Comparison of ENCODE assay signal across 10 cellular contexts in the genomic region with DNA sequence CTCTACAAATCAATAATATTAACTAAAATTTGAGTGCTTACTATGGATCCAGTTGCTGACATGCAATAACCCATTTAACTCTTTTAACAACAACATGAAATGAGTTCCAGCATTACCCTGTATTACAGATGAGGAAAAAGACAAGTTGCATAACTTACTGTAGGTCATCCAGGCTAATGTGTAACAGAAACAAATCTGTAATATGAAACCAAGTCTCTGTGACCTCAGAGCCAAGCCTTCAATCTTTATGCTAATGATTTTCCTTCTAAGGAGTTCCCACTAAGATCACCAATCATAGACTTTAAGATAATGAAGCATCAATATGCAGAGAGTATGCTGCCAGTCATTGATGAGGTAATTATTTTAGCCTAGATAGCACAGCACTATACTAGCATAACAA. TPM values are rescaled to one million over a fixed set of nuclear protein-coding genes. Genes with fewer than 3 reads are reported as not detected.
DNase-seq lines count a peak whose midpoint lies in the region; ATAC-seq and FAIRE-seq lines count a peak whose summit lies in the region.
"Had no signal": no experiment of that assay in that cellular context is flagged by ENCODE, and none has a peak within 500 bp of the region (broad histone marks: within the 10 kb centered on the region; RNA-seq: fewer than 3 reads in every experiment).

No MANE protein-coding gene starts in this region.

- FAIRE-seq in small intestine (lab: Jason Lieb, UNC), result no peak
- FAIRE-seq: GM19239 had no signal

- no peaks in the 10 kb centered on the region for H3K9me3 ChIP-seq in small intestine (ENCODE audit: control insufficient read depth, low read depth)

- no peak overlapping the region for H3K4me3 ChIP-seq in small intestine (ENCODE audit: low read depth in 1 of 2, low read length in 2 of 2)

- no peaks in the 10 kb centered on the region for H3K4me1 ChIP-seq in small intestine (ENCODE audit: control insufficient read depth in 2 of 2, insufficient read depth in 1 of 2, low read depth in 1 of 2, low read length in 1 of 2)

- H3K27ac ChIP-seq in small intestine (ENCODE audit: low read depth in 1 of 2, low read length in 1 of 2), result no peak overlapping the region

- peak; percentile 76 for ATAC-seq in GM19467 (IDR thresholded peaks at IDR 0.05; ENCODE audit: unreplicated experiment)
- peak; percentile 84 for ATAC-seq in HG03175 (IDR thresholded peaks at IDR 0.05; ENCODE audit: unreplicated experiment)
- ATAC-seq in stimulated activated naive CD8-positive, alpha-beta T cell treated with anti-CD3 and anti-CD28 coated beads, Interleukin-15, Interleukin-2, amounts not matched to agents 100 U/mL and 50 U/mL, for 24 hours, result no peak
- ATAC-seq: activated T-cell treated with anti-CD3 and anti-CD28 coated beads, Interleukin-2, amount 50 U/mL, for 4 hours had no signal

- DNase-seq in brain pericyte (ENCODE audit: low read depth, low spot score) (peak; percentile 10), small intestine (peak; percentile 8), GDM1 (lab: John Stamatoyannopoulos, UW) (no peak), NCI-H2227 treated with DMSO at 0.1 percent for 48 hours (lab: John Stamatoyannopoulos, UW) (no peak)
- no peak for DNase-seq in stimulated activated naive CD8-positive, alpha-beta T cell treated with anti-CD3 and anti-CD28 coated beads, Interleukin-15, Interleukin-2, amounts not matched to agents 100 U/mL and 50 U/mL, for 24 hours
- DNase-seq: activated T-cell treated with anti-CD3 and anti-CD28 coated beads, Interleukin-2, amount 50 U/mL, for 4 hours; NCI-H1436 treated with DMSO at 0.1 percent for 48 hours had no signal

- H3K36me3 ChIP-seq in small intestine (ENCODE audit: control insufficient read depth in 2 of 2, insufficient read depth in 2 of 2, low read length in 2 of 2), result no peaks in the 10 kb centered on the region

- H3K27me3 ChIP-seq in small intestine (ENCODE audit: control insufficient read depth in 2 of 2, insufficient read depth in 2 of 2, low read length in 2 of 2), result no peaks in the 10 kb centered on the region

RNA-seq across cellular contexts. Expression of a gene that starts 35.6 kb away (rescaled TPM):
- 1 to 10 TPM; 3.1 to 7.7 (median 7.0) TPM for polyA plus RNA-seq in small intestine

Comparison
In these comparisons a context has a peak if more than half of its experiments do, and no peak if none do; other contexts are left out.
1. DNase-seq: peak in brain pericyte (single experiment) and small intestine (single experiment); none in stimulated activated naive CD8-positive, alpha-beta T cell treated with anti-CD3 and anti-CD28 coated beads, Interleukin-15, Interleukin-2, amounts not matched to agents 100 U/mL and 50 U/mL, for 24 hours (single experiment), GDM1 (single experiment) and NCI-H2227 treated with DMSO at 0.1 percent for 48 hours (single experiment).